In the genomic region with DNA sequence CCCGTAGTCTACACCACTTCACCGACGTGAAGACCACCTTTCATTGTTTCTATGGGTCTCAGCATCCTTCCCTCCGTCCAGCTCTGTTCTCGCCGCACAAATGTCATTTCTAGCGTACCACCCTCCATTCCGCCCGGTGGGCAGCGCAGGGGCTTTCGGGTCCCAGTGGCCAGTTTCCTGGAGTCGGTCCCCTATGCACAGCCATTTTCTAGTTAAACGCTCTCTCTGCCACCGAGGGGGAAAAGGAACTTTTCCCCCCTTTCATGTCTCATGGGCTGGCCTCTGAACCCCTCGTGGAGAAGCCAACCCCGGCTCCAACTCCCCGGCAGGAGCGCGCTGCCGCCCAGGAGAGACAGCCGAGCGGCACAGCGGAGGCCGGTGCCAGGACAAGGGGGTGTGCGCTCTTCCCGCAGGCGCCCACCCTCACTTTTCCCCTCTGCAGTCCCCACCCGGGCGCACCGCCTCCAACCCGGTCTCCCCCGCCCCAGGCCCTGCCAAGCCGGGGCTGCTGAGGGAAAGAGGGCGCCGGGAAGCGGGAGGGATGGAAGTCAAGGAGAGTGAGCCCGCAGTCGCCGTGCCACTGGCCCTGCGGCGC, we compare ENCODE assay signal across 8 cellular contexts. TPM values are rescaled to one million over a fixed set of nuclear protein-coding genes. Genes with fewer than 3 reads are reported as not detected.
DNase-seq lines count a peak whose midpoint lies in the region; ATAC-seq and TF ChIP-seq lines count a peak whose summit lies in the region.

No MANE protein-coding gene starts in this region.

- DNase-seq in GM10266 (ENCODE audit: extremely low spot score) (peak; percentile 25), NCI-H2171 (lab: John Stamatoyannopoulos, UW) (peak; percentile 1), dermis blood vessel endothelial cell (peak; percentile 36), NCI-H128 (lab: John Stamatoyannopoulos, UW; ENCODE audit: unreplicated experiment) (no peak), HuH-7 (ENCODE audit: low spot score) (no peak)

- H3K9ac ChIP-seq in muscle layer of colon (ENCODE audit: low read length) = peak overlapping the region; percentile 29

- ATAC-seq in GM21825 (IDR thresholded peaks at IDR 0.05; ENCODE audit: unreplicated experiment) (peak; percentile 6), HG02970 (IDR thresholded peaks at IDR 0.05; ENCODE audit: low FRiP score, unreplicated experiment) (no peak)

- H3K9me3 ChIP-seq in muscle layer of colon (ENCODE audit: low read length) = no peaks in the 10 kb centered on the region

- TF ChIP-seq CTCF in GM10266 (IDR thresholded peaks at IDR 0.05; ENCODE audit: control insufficient read depth, insufficient read depth, low read depth, missing control alignments) = no peak

- no peaks in the 10 kb centered on the region for H3K27me3 ChIP-seq in muscle layer of colon (ENCODE audit: control insufficient read depth in 1 of 2, insufficient read depth in 2 of 2, low read length in 2 of 2)

- no peaks in the 10 kb centered on the region for H3K36me3 ChIP-seq in muscle layer of colon (ENCODE audit: insufficient read depth, low read length)

- H3K27ac ChIP-seq in muscle layer of colon (ENCODE audit: low read depth, low read length) = peak overlapping the region; percentile 85

- peaks cover 20% of the 10 kb centered on the region for H3K4me1 ChIP-seq in muscle layer of colon (ENCODE audit: insufficient read depth, low read length)

- peak overlapping the region; percentile 78 to 85 for H3K4me3 ChIP-seq in muscle layer of colon (ENCODE audit: low read depth in 1 of 2, low read length in 2 of 2)

RNA-seq across cellular contexts. Expression of gene APBB2, which starts 0.7 kb away (rescaled TPM):
- 88.2 and 118 TPM in 2 replicates for total RNA-seq in dermis blood vessel endothelial cell

RNA-seq across cellular contexts. Expression of gene UCHL1, which starts 43.1 kb away (rescaled TPM):
- total RNA-seq in dermis blood vessel endothelial cell = 235 and 251 TPM in 2 replicates

Comparison
In these comparisons a context has a peak if more than half of its experiments do, and no peak if none do; other contexts are left out.
1. DNase-seq: peak in GM10266 (single experiment), NCI-H2171 (single experiment) and dermis blood vessel endothelial cell (single experiment); none in NCI-H128 (single experiment) and HuH-7 (single experiment).